ENCODE assay signal across 24 cellular contexts in genomic region chr10:100490531-100490930, GRCh38. TPM values are rescaled to one million over a fixed set of nuclear protein-coding genes. Genes with fewer than 3 reads are reported as not detected.
"Had no signal": no experiment of that assay in that cellular context is flagged by ENCODE, and none has a peak within 500 bp of the region (broad histone marks: within the 10 kb centered on the region; RNA-seq: fewer than 3 reads in every experiment).

No MANE protein-coding gene starts in this region.

- H3K9me3 Mint-ChIP-seq: IgD-negative memory B cell had no signal

- H3K27me3 Mint-ChIP-seq: IgD-negative memory B cell had no signal

- H3K27me3 ChIP-seq: SJSA1 had no signal

- H3K9ac ChIP-seq: KMS-11 had no signal

- H3K4me2 ChIP-seq: KMS-11 had no signal

- ATAC-seq: K562 had no signal

- H3K27ac ChIP-seq: HL-60, KMS-11, SJSA1, SK-N-MC had no signal

- H3K4me1 ChIP-seq: SJSA1 had no signal

- H3K27ac Mint-ChIP-seq: IgD-negative memory B cell had no signal

- H3K9me3 ChIP-seq: SJSA1 had no signal

- DNase-seq: Kasumi-1, MM.1S, NCI-H1092 treated with DMSO at 0.1 percent for 48 hours, NCI-H1436, NCI-H187, NCI-H2029, NCI-H2081 treated with DMSO at 0.1 percent for 48 hours, NCI-H2171, NCI-H226, NCI-H446, NCI-H510A, NCI-H524 treated with DMSO at 0.1 percent for 48 hours, NCI-H69, NCI-H774, Right ventricle myocardium superior, RPMI8226, SIG-M5 had no signal

- H3K4me3 ChIP-seq: K562, SJSA1, SK-N-MC had no signal

- H3K4me3 Mint-ChIP-seq: IgD-negative memory B cell had no signal

RNA-seq across cellular contexts. Expression of gene WNT8B, which starts 27.7 kb away (rescaled TPM):
- total RNA-seq: K562, M059J, Right ventricle myocardium superior, SJSA1 had no signal
- polyA plus RNA-seq: IgD-negative memory B cell, K562 had no signal
